9 cellular contexts compared by ENCODE assay signal in genomic region chr4:153950100-153950979, GRCh38.
DNase-seq lines count a peak whose midpoint lies in the region; ATAC-seq and TF ChIP-seq lines count a peak whose summit lies in the region.
"Had no signal": no experiment of that assay in that cellular context is flagged by ENCODE, and none has a peak within 500 bp of the region (broad histone marks: within the 10 kb centered on the region; RNA-seq: fewer than 3 reads in every experiment).

No MANE protein-coding gene starts in this region.

- H3K4me1 Mint-ChIP-seq in stimulated activated naive CD8-positive, alpha-beta T cell treated with anti-CD3 and anti-CD28 coated beads, Interleukin-15, amount 100 ng/mL, for 72 hours = peaks cover 32% of the 10 kb centered on the region

- H3K4me3 Mint-ChIP-seq in stimulated activated naive CD8-positive, alpha-beta T cell treated with anti-CD3 and anti-CD28 coated beads, Interleukin-15, amount 100 ng/mL, for 72 hours = peak overlapping the region; percentile 50 to 55

- H3K27ac Mint-ChIP-seq in stimulated activated naive CD8-positive, alpha-beta T cell treated with anti-CD3 and anti-CD28 coated beads, Interleukin-15, amount 100 ng/mL, for 72 hours = no peak overlapping the region

- peaks cover 52% of the 10 kb centered on the region for H3K27me3 Mint-ChIP-seq in stimulated activated naive CD8-positive, alpha-beta T cell treated with anti-CD3 and anti-CD28 coated beads, Interleukin-15, amount 100 ng/mL, for 72 hours

- H3K36me3 ChIP-seq in Loucy (ENCODE audit: insufficient read depth, low read length) = no peaks in the 10 kb centered on the region
- H3K36me3 ChIP-seq in adipocyte (ENCODE audit: control insufficient read depth, insufficient read depth, low read length, severe bottlenecking) = no peaks in the 10 kb centered on the region
- no peaks in the 10 kb centered on the region for H3K36me3 ChIP-seq in tibial nerve

- H2AFZ ChIP-seq in Loucy (ENCODE audit: low read length) = no peak overlapping the region

- H3K4me1 ChIP-seq in Loucy (ENCODE audit: insufficient read depth, low read length, poor library complexity, severe bottlenecking) (peaks cover 38% of the 10 kb centered on the region), adipocyte (ENCODE audit: control insufficient read depth, insufficient read depth, low read length) (peaks cover 7% of the 10 kb centered on the region), tibial nerve (peaks cover 0 to 13% (median 4%) of the 10 kb centered on the region in 4 donors)

- TF ChIP-seq CTCF in Loucy (conservative IDR thresholded peaks at IDR 0.05; ENCODE audit: low read length) (no peak), tibial nerve (IDR thresholded peaks at IDR 0.05) (no peak)

- no peaks in the 10 kb centered on the region for H3K79me2 ChIP-seq in Loucy (ENCODE audit: insufficient read depth, low read length)

- no peak overlapping the region for H3K27ac ChIP-seq in tibial nerve
- H3K27ac ChIP-seq: C4-2B had no signal

- peak overlapping the region; percentile 71 for H3K4me2 ChIP-seq in Loucy (ENCODE audit: low read depth, low read length, poor library complexity, severe bottlenecking)

- peak; percentile 33 for DNase-seq in stimulated activated CD4-positive, alpha-beta T cell treated with anti-CD3 and anti-CD28 coated beads, Interleukin-15, amount 100 ng/mL, for 24 hours
- DNase-seq in stimulated activated CD4-positive, alpha-beta T cell treated with anti-CD3 and anti-CD28 coated beads, Interleukin-4, amount 100 ng/mL, for 4 hours = no peak
- DNase-seq in adipocyte (ENCODE audit: low read depth) (peak; percentile 14), tibial nerve (ENCODE audit: low spot score in 2 of 2) (no peak)
- peak; percentile 35 to 36 for DNase-seq in stimulated activated naive CD8-positive, alpha-beta T cell treated with anti-CD3 and anti-CD28 coated beads, Interleukin-15, amount 100 ng/mL, for 72 hours

- H3K9me3 ChIP-seq in Loucy (ENCODE audit: insufficient read depth, low read depth, low read length) = peaks cover 11% of the 10 kb centered on the region; the same call in 1 of the 2 replicates
- peaks cover 13% of the 10 kb centered on the region for H3K9me3 ChIP-seq in adipocyte (ENCODE audit: control insufficient read depth, low read length)
- H3K9me3 ChIP-seq in tibial nerve = peaks cover 0 to 9% (median 0%) of the 10 kb centered on the region in 4 donors

- peaks cover 10% of the 10 kb centered on the region; the same call in 1 of the 2 replicates for H3F3A ChIP-seq in Loucy (ENCODE audit: low read depth)

- 40 to 56% methylated on average over 7 of the region's 7 CpGs for WGBS in tibial nerve, 2 donors

- no peak for TF ChIP-seq EP300 in tibial nerve (IDR thresholded peaks at IDR 0.05)

- H3K9me3 Mint-ChIP-seq in stimulated activated naive CD8-positive, alpha-beta T cell treated with anti-CD3 and anti-CD28 coated beads, Interleukin-15, amount 100 ng/mL, for 72 hours = peaks cover 11 to 18% of the 10 kb centered on the region in 2 donors

- peak overlapping the region; percentile 57 for H3K4me3 ChIP-seq in Loucy (ENCODE audit: low read length, poor library complexity, severe bottlenecking)
- H3K4me3 ChIP-seq in adipocyte (ENCODE audit: low read length) = no peak overlapping the region
- no peak overlapping the region for H3K4me3 ChIP-seq in tibial nerve

- no peaks in the 10 kb centered on the region for H3K9me2 ChIP-seq in Loucy (replicated peaks; ENCODE audit: low read depth, low read length)

- H3K27me3 ChIP-seq in Loucy (ENCODE audit: insufficient read depth, low read length, poor library complexity, severe bottlenecking) = no peaks in the 10 kb centered on the region
- no peaks in the 10 kb centered on the region for H3K27me3 ChIP-seq in adipocyte (replicated peaks; ENCODE audit: control insufficient read depth, insufficient read depth, low read length)
- no peaks in the 10 kb centered on the region for H3K27me3 ChIP-seq in tibial nerve

- H4K20me1 ChIP-seq in Loucy (ENCODE audit: insufficient read depth, low read length, poor library complexity, severe bottlenecking) = no peaks in the 10 kb centered on the region

- ATAC-seq in stimulated activated naive CD8-positive, alpha-beta T cell treated with anti-CD3 and anti-CD28 coated beads, Interleukin-15, amount 100 ng/mL, for 72 hours = peak; percentile 99
- no peak for ATAC-seq in GM21529 (IDR thresholded peaks at IDR 0.05; ENCODE audit: unreplicated experiment)
- no peak for ATAC-seq in HG03175 (IDR thresholded peaks at IDR 0.05; ENCODE audit: unreplicated experiment)

- TF ChIP-seq POLR2A in tibial nerve (IDR thresholded peaks at IDR 0.05) = no peak

- H3K9ac ChIP-seq in Loucy (ENCODE audit: low read depth, low read length, poor library complexity, severe bottlenecking) = no peak overlapping the region
- no peak overlapping the region for H3K9ac ChIP-seq in adipocyte (ENCODE audit: low read length)

Comparison
In these comparisons a context has a peak if more than half of its experiments do, and no peak if none do; other contexts are left out.
1. DNase-seq: peak in stimulated activated CD4-positive, alpha-beta T cell treated with anti-CD3 and anti-CD28 coated beads, Interleukin-15, amount 100 ng/mL, for 24 hours (single experiment), adipocyte (single experiment) and stimulated activated naive CD8-positive, alpha-beta T cell treated with anti-CD3 and anti-CD28 coated beads, Interleukin-15, amount 100 ng/mL, for 72 hours (2 of 2); none in stimulated activated CD4-positive, alpha-beta T cell treated with anti-CD3 and anti-CD28 coated beads, Interleukin-4, amount 100 ng/mL, for 4 hours (0 of 2) and tibial nerve (0 of 2).